Comparison of ENCODE assay signal across 26 cellular contexts in genomic region chr13:93981578-93981977, GRCh38.
"Had no signal": no experiment of that assay in that cellular context is flagged by ENCODE, and none has a peak within 500 bp of the region (broad histone marks: within the 10 kb centered on the region; RNA-seq: fewer than 3 reads in every experiment).

No MANE protein-coding gene starts in this region.

- DNase-seq: hypothalamus; immature natural killer cell; islet precursor cell; left ventricle myocardium inferior; midbrain; mucosa of descending colon; naive thymus-derived CD4-positive, alpha-beta T cell; nucleus accumbens; pancreas; posterior cingulate gyrus; retina; right cardiac atrium; stimulated activated CD4-positive, alpha-beta T cell treated with anti-CD3 and anti-CD28 coated beads, Interleukin-1b, Interleukin-23, amount 100 ng/mL, for 48 hours; stimulated activated CD4-positive, alpha-beta T cell treated with anti-CD3 and anti-CD28 coated beads, Interleukin-2, amount 100 ng/mL, for 48 hours; stimulated activated CD4-positive, alpha-beta T cell treated with anti-CD3 and anti-CD28 coated beads, Interleukin-4, amount 100 ng/mL, for 4 hours; stimulated activated CD8-positive, alpha-beta memory T cell treated with anti-CD3 and anti-CD28 coated beads, Interleukin-4, amount 100 ng/mL, for 48 hours; stimulated activated naive CD4-positive, alpha-beta T cell treated with Interleukin-2 at 50 U/mL for 16 hours; stimulated activated naive CD8-positive, alpha-beta T cell treated with anti-CD3 and anti-CD28 coated beads, Interleukin-15, amount 100 ng/mL, for 72 hours; substantia nigra; uterus had no signal

- H3K4me1 ChIP-seq: left ventricle myocardium inferior, pancreas, prostate gland, uterus had no signal

- H3K4me3 ChIP-seq: left ventricle myocardium inferior, lung, mucosa of descending colon, pancreas, prostate gland, skin epidermis, tibial nerve, uterus had no signal

- H3K9me3 ChIP-seq: left ventricle myocardium inferior, mucosa of descending colon, pancreas, prostate gland, tibial nerve, uterus had no signal

- H3K27ac ChIP-seq: left ventricle myocardium inferior, pancreas, prostate gland, skin epidermis, tibial nerve, uterus had no signal

- H3K36me3 ChIP-seq: left ventricle myocardium inferior, pancreas, prostate gland, tibial nerve, uterus had no signal

- H3K27me3 ChIP-seq: pancreas, tibial nerve, uterus had no signal

- ATAC-seq: mucosa of descending colon; naive thymus-derived CD4-positive, alpha-beta T cell; natural killer cell treated with Interleukin-12 subunit alpha and Interleukin-12 subunit beta and Interleukin-15 and Interleukin-18, amount 100 ng/mL, for 72 hours; pancreas; right cardiac atrium; stimulated activated memory B cell treated with anti-CD40 and anti-IgM and Interleukin-4, amounts not matched to agents 10 μg/mL and 1 μg/mL and 100 μg/mL, for 72 hours; stimulated activated naive CD8-positive, alpha-beta T cell treated with anti-CD3 and anti-CD28 coated beads, Interleukin-15, amount 100 ng/mL, for 72 hours had no signal

- FAIRE-seq: pancreas had no signal
